22 cellular contexts compared by ENCODE assay signal in the genomic region with DNA sequence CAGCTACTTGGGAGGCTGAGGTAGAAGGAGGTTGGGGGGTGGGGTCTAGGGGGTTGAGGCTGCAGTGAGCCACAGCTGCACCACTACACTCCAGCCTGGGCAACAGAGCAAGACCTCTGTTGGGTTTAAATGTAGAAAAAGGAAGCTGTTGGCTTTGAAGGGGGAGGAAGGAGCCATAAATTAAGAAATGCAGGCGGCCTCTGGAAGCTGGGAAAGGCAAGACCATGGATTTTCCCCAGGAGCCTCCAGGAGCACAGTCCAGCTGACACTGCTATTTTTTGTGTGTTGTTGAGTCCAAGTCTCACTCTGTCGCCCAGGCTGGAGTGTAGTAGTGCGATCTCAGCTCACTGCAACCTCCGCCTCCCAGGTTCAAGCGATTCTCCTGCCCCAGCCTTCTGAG. TPM values are rescaled to one million over a fixed set of nuclear protein-coding genes. Genes with fewer than 3 reads are reported as not detected.
DNase-seq lines count a peak whose midpoint lies in the region; ATAC-seq and TF ChIP-seq lines count a peak whose summit lies in the region.
"Had no signal": no experiment of that assay in that cellular context is flagged by ENCODE, and none has a peak within 500 bp of the region (broad histone marks: within the 10 kb centered on the region; RNA-seq: fewer than 3 reads in every experiment).

No MANE protein-coding gene starts in this region.

- no peak overlapping the region for H3K4me3 ChIP-seq in CD8-positive, alpha-beta memory T cell (ENCODE audit: low read length)
- no peak overlapping the region for H3K4me3 ChIP-seq in neutrophil (ENCODE audit: low read depth in 1 of 2, low read length in 1 of 2)
- H3K4me3 ChIP-seq in HAP-1 = no peak overlapping the region
- H3K4me3 ChIP-seq: tibial nerve had no signal

- H3K36me3 Mint-ChIP-seq in activated naive CD8-positive, alpha-beta T cell = no peaks in the 10 kb centered on the region
- peaks cover 49% of the 10 kb centered on the region for H3K36me3 Mint-ChIP-seq in activated naive CD8-positive, alpha-beta T cell treated with anti-CD3 and anti-CD28 coated beads, Interleukin-2, amount 50 U/mL, for 24 hours (ENCODE audit: low read depth)
- peaks cover 14 to 65% (median 25%) of the 10 kb centered on the region in 3 donors for H3K36me3 Mint-ChIP-seq in CD8-positive, alpha-beta memory T cell
- peaks cover 86% of the 10 kb centered on the region for H3K36me3 Mint-ChIP-seq in effector memory CD8-positive, alpha-beta T cell (ENCODE audit: insufficient read depth)
- peaks cover 100% of the 10 kb centered on the region for H3K36me3 Mint-ChIP-seq in Calu3 (ENCODE audit: insufficient read depth, unreplicated experiment)

- no peak overlapping the region for H3K27ac ChIP-seq in CD8-positive, alpha-beta memory T cell (ENCODE audit: low read depth, low read length)
- H3K27ac ChIP-seq in neutrophil = peak overlapping the region; percentile 72
- H3K27ac ChIP-seq: parathyroid adenoma had no signal

- in situ Hi-C loops in HAP-1 (cut with MboI; ENCODE audit: low sequenced_read_pairs) = no loop called here

- H3K27ac Mint-ChIP-seq in activated naive CD8-positive, alpha-beta T cell = peak overlapping the region; percentile 86
- no peak overlapping the region for H3K27ac Mint-ChIP-seq in activated naive CD8-positive, alpha-beta T cell treated with anti-CD3 and anti-CD28 coated beads, Interleukin-2, amount 50 U/mL, for 24 hours
- peak overlapping the region; percentile 45 to 99 (median 98) for H3K27ac Mint-ChIP-seq in CD8-positive, alpha-beta memory T cell
- peak overlapping the region; percentile 96 to 98 for H3K27ac Mint-ChIP-seq in effector memory CD8-positive, alpha-beta T cell
- H3K27ac Mint-ChIP-seq in Calu3 (ENCODE audit: unreplicated experiment) = no peak overlapping the region

- no peaks in the 10 kb centered on the region for H3K27me3 ChIP-seq in CD8-positive, alpha-beta memory T cell (ENCODE audit: insufficient read depth, low read length, poor library complexity, severe bottlenecking)
- H3K27me3 ChIP-seq in neutrophil (no peaks in the 10 kb centered on the region), HAP-1 (ENCODE audit: low read depth) (no peaks in the 10 kb centered on the region)
- H3K27me3 ChIP-seq: tibial nerve had no signal

- H3K4me1 ChIP-seq in CD8-positive, alpha-beta memory T cell (ENCODE audit: insufficient read depth, low read length) = peaks cover 76% of the 10 kb centered on the region
- H3K4me1 ChIP-seq in neutrophil (ENCODE audit: control insufficient read depth in 1 of 2, insufficient read depth in 1 of 2, low read depth in 1 of 2, low read length in 1 of 2) = peaks cover 63 to 84% of the 10 kb centered on the region in 2 experiments
- H3K4me1 ChIP-seq in HAP-1 = no peaks in the 10 kb centered on the region
- H3K4me1 ChIP-seq: parathyroid adenoma had no signal

- no peaks in the 10 kb centered on the region for H3K9me3 ChIP-seq in CD8-positive, alpha-beta memory T cell (ENCODE audit: low read length)
- H3K9me3 ChIP-seq in neutrophil = no peaks in the 10 kb centered on the region
- no peaks in the 10 kb centered on the region for H3K9me3 ChIP-seq in HAP-1
- H3K9me3 ChIP-seq: tibial nerve had no signal

- no peaks in the 10 kb centered on the region for H3K9me3 Mint-ChIP-seq in activated naive CD8-positive, alpha-beta T cell (ENCODE audit: low read depth)
- H3K9me3 Mint-ChIP-seq in activated naive CD8-positive, alpha-beta T cell treated with anti-CD3 and anti-CD28 coated beads, Interleukin-2, amount 50 U/mL, for 24 hours = no peaks in the 10 kb centered on the region
- H3K9me3 Mint-ChIP-seq in CD8-positive, alpha-beta memory T cell = no peaks in the 10 kb centered on the region
- H3K9me3 Mint-ChIP-seq in effector memory CD8-positive, alpha-beta T cell = no peaks in the 10 kb centered on the region
- H3K9me3 Mint-ChIP-seq in Calu3 (ENCODE audit: low read depth, unreplicated experiment) = no peaks in the 10 kb centered on the region

- peaks cover 24% of the 10 kb centered on the region for H3K36me3 ChIP-seq in CD8-positive, alpha-beta memory T cell (ENCODE audit: insufficient read depth, low read length)
- peaks cover 99% of the 10 kb centered on the region for H3K36me3 ChIP-seq in neutrophil
- H3K36me3 ChIP-seq in HAP-1 (replicated peaks) = no peaks in the 10 kb centered on the region

- no peak for DNase-seq in activated naive CD8-positive, alpha-beta T cell treated with anti-CD3 and anti-CD28 coated beads, Interleukin-2, amount 50 U/mL, for 24 hours
- DNase-seq in CD8-positive, alpha-beta memory T cell = no peak
- no peak for DNase-seq in effector memory CD8-positive, alpha-beta T cell
- DNase-seq in HAP-1 (ENCODE audit: low spot score in 2 of 2) (no peak), Calu3 (no peak)
- DNase-seq: activated T-cell treated with anti-CD3 and anti-CD28 coated beads for 4 hours; foreskin melanocyte; hypothalamus; islet precursor cell; Karpas-422; NCI-H1048; NCI-H187 treated with DMSO at 0.1 percent for 48 hours; NCI-H2227 treated with DMSO at 0.1 percent for 48 hours; NCI-H82; OCI-M1; SHP77 treated with DMSO at 0.1 percent for 48 hours; stimulated activated naive CD8-positive, alpha-beta T cell treated with anti-CD3 and anti-CD28 coated beads, Interleukin-15, Interleukin-2, amounts not matched to agents 100 U/mL and 50 U/mL, for 24 hours had no signal

- no peaks in the 10 kb centered on the region for H3K27me3 Mint-ChIP-seq in activated naive CD8-positive, alpha-beta T cell
- H3K27me3 Mint-ChIP-seq in activated naive CD8-positive, alpha-beta T cell treated with anti-CD3 and anti-CD28 coated beads, Interleukin-2, amount 50 U/mL, for 24 hours = peaks cover 2% of the 10 kb centered on the region
- H3K27me3 Mint-ChIP-seq in CD8-positive, alpha-beta memory T cell = peaks cover 0 to 7% of the 10 kb centered on the region in 2 donors
- no peaks in the 10 kb centered on the region for H3K27me3 Mint-ChIP-seq in effector memory CD8-positive, alpha-beta T cell
- H3K27me3 Mint-ChIP-seq in Calu3 (ENCODE audit: unreplicated experiment) = no peaks in the 10 kb centered on the region

- POLR2A ChIA-PET in CD8-positive, alpha-beta memory T cell (lab: Charles Lee) = interaction anchor here (0.9 kb wide), 1 partner anchor 10 kb away, joined by 3 read pairs; no protein-coding TSS in a partner anchor

- ATAC-seq in activated naive CD8-positive, alpha-beta T cell treated with anti-CD3 and anti-CD28 coated beads, Interleukin-2, amount 50 U/mL, for 24 hours = no peak
- ATAC-seq in effector memory CD8-positive, alpha-beta T cell (replicated peaks) = no peak
- ATAC-seq in GM18505 (IDR thresholded peaks at IDR 0.05; ENCODE audit: unreplicated experiment) = no peak
- ATAC-seq: stimulated activated naive CD8-positive, alpha-beta T cell treated with anti-CD3 and anti-CD28 coated beads, Interleukin-15, Interleukin-2, amounts not matched to agents 100 U/mL and 50 U/mL, for 24 hours had no signal

- CTCF ChIA-PET in CD8-positive, alpha-beta memory T cell (lab: Charles Lee) = no interaction called here
- CTCF ChIA-PET in Calu3 (lab: Charles Lee) = no interaction called here

- peaks cover 71% of the 10 kb centered on the region for H3K4me1 Mint-ChIP-seq in activated naive CD8-positive, alpha-beta T cell (ENCODE audit: low read depth)
- H3K4me1 Mint-ChIP-seq in activated naive CD8-positive, alpha-beta T cell treated with anti-CD3 and anti-CD28 coated beads, Interleukin-2, amount 50 U/mL, for 24 hours = peaks cover 80% of the 10 kb centered on the region
- peaks cover 68 to 95% (median 87%) of the 10 kb centered on the region in 3 donors for H3K4me1 Mint-ChIP-seq in CD8-positive, alpha-beta memory T cell
- H3K4me1 Mint-ChIP-seq in effector memory CD8-positive, alpha-beta T cell (ENCODE audit: low read depth in 2 of 2) = peaks cover 61 to 71% of the 10 kb centered on the region in 2 donors
- H3K4me1 Mint-ChIP-seq in Calu3 (ENCODE audit: low read depth, unreplicated experiment) = peaks cover 53% of the 10 kb centered on the region

- TF ChIP-seq CTCF in neutrophil (IDR thresholded peaks at IDR 0.05) (no peak), Calu3 (IDR thresholded peaks at IDR 0.05; ENCODE audit: unreplicated experiment) (no peak)

- no peak for TF ChIP-seq POLR2A in GM18505 (IDR thresholded peaks at IDR 0.05; ENCODE audit: borderline replicate concordance, extremely low read depth, insufficient read depth, insufficient read length)

- no peak overlapping the region for H3K4me3 Mint-ChIP-seq in activated naive CD8-positive, alpha-beta T cell
- no peak overlapping the region for H3K4me3 Mint-ChIP-seq in activated naive CD8-positive, alpha-beta T cell treated with anti-CD3 and anti-CD28 coated beads, Interleukin-2, amount 50 U/mL, for 24 hours
- peak overlapping the region; percentile 23 to 82 (median 31) for H3K4me3 Mint-ChIP-seq in CD8-positive, alpha-beta memory T cell
- H3K4me3 Mint-ChIP-seq in effector memory CD8-positive, alpha-beta T cell = peak overlapping the region; percentile 64 to 82
- no peak overlapping the region for H3K4me3 Mint-ChIP-seq in Calu3 (ENCODE audit: low read depth, unreplicated experiment)

- BruUV-seq in Calu3 (replicated peaks; lab: Mats Ljungman, UMichigan) = no TSS peak

- intact Hi-C loops in Calu3 (cut with micrococcal nuclease; ENCODE audit: unreplicated experiment) = no loop called here

RNA-seq across cellular contexts. Expression of a gene that starts 15.9 kb away (rescaled TPM):
- total RNA-seq in CD8-positive, alpha-beta memory T cell = 100 to 1,000 TPM; 199 to 201 TPM
- polyA plus RNA-seq in CD8-positive, alpha-beta memory T cell = 629 TPM
- 328 and 443 TPM in 2 replicates for total RNA-seq in Calu3 (2022)

Comparison
In these comparisons a context has a peak if more than half of its experiments do, and no peak if none do; other contexts are left out.
1. H3K27ac Mint-ChIP-seq: peak in activated naive CD8-positive, alpha-beta T cell (single experiment), CD8-positive, alpha-beta memory T cell (8 of 8) and effector memory CD8-positive, alpha-beta T cell (2 of 2); none in activated naive CD8-positive, alpha-beta T cell treated with anti-CD3 and anti-CD28 coated beads, Interleukin-2, amount 50 U/mL, for 24 hours (single experiment) and Calu3 (single experiment).
2. H3K4me3 Mint-ChIP-seq: peak in CD8-positive, alpha-beta memory T cell (7 of 7) and effector memory CD8-positive, alpha-beta T cell (2 of 2); none in activated naive CD8-positive, alpha-beta T cell (single experiment), activated naive CD8-positive, alpha-beta T cell treated with anti-CD3 and anti-CD28 coated beads, Interleukin-2, amount 50 U/mL, for 24 hours (single experiment) and Calu3 (single experiment).